ENCODE assay signal across 23 cellular contexts in the genomic region with DNA sequence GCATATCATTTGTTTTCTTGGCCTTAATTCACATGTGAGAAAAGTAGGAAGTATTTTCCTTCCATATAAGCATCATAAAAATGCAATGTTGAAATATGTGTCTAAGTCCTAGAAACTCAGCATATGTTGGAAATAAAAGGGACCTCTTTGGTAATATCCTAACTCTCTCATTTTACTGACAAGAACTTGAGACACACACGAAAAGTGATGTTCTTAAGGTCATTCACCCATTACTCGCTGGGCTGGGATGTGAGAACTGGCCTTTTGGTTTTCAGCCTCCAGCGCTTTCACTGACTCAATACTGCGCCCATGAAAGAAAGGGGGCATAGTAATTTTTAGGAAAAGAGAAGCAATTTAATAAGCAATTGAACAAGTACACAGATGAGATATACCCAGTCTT.
"Had no signal": no experiment of that assay in that cellular context is flagged by ENCODE, and none has a peak within 500 bp of the region (broad histone marks: within the 10 kb centered on the region; RNA-seq: fewer than 3 reads in every experiment).

No MANE protein-coding gene starts in this region.

- H3K27ac ChIP-seq: colonic mucosa, esophagus muscularis mucosa, gastrocnemius medialis, psoas muscle, sigmoid colon, testis, tibial artery, upper lobe of left lung had no signal

- H3K9me3 ChIP-seq: colonic mucosa, esophagus muscularis mucosa, gastrocnemius medialis, mucosa of descending colon, psoas muscle, sigmoid colon, testis, tibial artery, upper lobe of left lung had no signal

- H3K27me3 ChIP-seq: colonic mucosa, esophagus muscularis mucosa, gastrocnemius medialis, sigmoid colon, testis, tibial artery, upper lobe of left lung had no signal

- H3K4me1 ChIP-seq: colonic mucosa, esophagus muscularis mucosa, gastrocnemius medialis, psoas muscle, sigmoid colon, testis, tibial artery, upper lobe of left lung had no signal

- H3K36me3 ChIP-seq: colonic mucosa, gastrocnemius medialis, sigmoid colon had no signal

- DNase-seq: colonic mucosa; effector CD8-positive, alpha-beta T cell; endodermal cell; gastrocnemius medialis; head of caudate nucleus; kidney; mucosa of descending colon; naive B cell; nucleus accumbens; psoas muscle; right cardiac atrium; sigmoid colon; stimulated activated CD4-positive, alpha-beta T cell treated with anti-CD3 and anti-CD28 coated beads, Interleukin-2, amount 100 ng/mL, for 24 hours; stimulated activated CD4-positive, alpha-beta T cell treated with anti-CD3 and anti-CD28 coated beads, Interleukin-4, amount 100 ng/mL, for 24 hours; stimulated activated naive CD4-positive, alpha-beta T cell treated with Interleukin-2 at 50 U/mL for 16 hours; substantia nigra; testis; tibial artery; upper lobe of left lung had no signal

- H3K4me3 ChIP-seq: colonic mucosa, esophagus muscularis mucosa, gastrocnemius medialis, lung, mucosa of descending colon, psoas muscle, sigmoid colon, testis, tibial artery, upper lobe of left lung had no signal

- ATAC-seq: gastrocnemius medialis; left lobe of liver; mucosa of descending colon; psoas muscle; right cardiac atrium; stimulated activated effector memory CD8-positive, alpha-beta T cell treated with anti-CD3 and anti-CD28 coated beads, Interleukin-12 subunit alpha, Interleukin-12 subunit beta, amount 100 ng/mL, for 72 hours had no signal
